1 cellular context compared by ENCODE assay signal in the genomic region with DNA sequence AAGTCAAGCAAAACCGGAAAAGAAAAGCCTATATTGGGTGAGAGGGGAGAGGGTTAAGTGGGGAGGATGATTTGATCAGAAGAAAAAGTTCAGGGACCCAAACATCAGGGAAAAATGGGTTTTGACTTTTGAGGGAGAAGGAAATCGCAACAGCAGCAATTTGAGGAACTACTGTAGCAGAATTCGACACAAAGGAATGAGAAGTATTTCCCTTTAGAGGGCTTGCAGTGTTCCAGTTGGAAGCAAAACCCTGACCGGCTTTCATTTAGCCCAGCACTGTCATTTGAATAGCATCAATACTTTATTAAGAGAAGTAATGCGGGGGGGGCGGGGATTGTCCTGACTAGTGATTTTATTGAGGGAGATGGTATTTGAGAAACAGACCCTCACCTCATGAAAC.
TF ChIP-seq lines count a peak whose summit lies in the region.

No MANE protein-coding gene starts in this region.

TF ChIP-seq in GM23338, 12 proteins besides CTCF, POLR2A, EP300 and RAD21 (continued from another document):
- TF ChIP-seq, protein P1, sequence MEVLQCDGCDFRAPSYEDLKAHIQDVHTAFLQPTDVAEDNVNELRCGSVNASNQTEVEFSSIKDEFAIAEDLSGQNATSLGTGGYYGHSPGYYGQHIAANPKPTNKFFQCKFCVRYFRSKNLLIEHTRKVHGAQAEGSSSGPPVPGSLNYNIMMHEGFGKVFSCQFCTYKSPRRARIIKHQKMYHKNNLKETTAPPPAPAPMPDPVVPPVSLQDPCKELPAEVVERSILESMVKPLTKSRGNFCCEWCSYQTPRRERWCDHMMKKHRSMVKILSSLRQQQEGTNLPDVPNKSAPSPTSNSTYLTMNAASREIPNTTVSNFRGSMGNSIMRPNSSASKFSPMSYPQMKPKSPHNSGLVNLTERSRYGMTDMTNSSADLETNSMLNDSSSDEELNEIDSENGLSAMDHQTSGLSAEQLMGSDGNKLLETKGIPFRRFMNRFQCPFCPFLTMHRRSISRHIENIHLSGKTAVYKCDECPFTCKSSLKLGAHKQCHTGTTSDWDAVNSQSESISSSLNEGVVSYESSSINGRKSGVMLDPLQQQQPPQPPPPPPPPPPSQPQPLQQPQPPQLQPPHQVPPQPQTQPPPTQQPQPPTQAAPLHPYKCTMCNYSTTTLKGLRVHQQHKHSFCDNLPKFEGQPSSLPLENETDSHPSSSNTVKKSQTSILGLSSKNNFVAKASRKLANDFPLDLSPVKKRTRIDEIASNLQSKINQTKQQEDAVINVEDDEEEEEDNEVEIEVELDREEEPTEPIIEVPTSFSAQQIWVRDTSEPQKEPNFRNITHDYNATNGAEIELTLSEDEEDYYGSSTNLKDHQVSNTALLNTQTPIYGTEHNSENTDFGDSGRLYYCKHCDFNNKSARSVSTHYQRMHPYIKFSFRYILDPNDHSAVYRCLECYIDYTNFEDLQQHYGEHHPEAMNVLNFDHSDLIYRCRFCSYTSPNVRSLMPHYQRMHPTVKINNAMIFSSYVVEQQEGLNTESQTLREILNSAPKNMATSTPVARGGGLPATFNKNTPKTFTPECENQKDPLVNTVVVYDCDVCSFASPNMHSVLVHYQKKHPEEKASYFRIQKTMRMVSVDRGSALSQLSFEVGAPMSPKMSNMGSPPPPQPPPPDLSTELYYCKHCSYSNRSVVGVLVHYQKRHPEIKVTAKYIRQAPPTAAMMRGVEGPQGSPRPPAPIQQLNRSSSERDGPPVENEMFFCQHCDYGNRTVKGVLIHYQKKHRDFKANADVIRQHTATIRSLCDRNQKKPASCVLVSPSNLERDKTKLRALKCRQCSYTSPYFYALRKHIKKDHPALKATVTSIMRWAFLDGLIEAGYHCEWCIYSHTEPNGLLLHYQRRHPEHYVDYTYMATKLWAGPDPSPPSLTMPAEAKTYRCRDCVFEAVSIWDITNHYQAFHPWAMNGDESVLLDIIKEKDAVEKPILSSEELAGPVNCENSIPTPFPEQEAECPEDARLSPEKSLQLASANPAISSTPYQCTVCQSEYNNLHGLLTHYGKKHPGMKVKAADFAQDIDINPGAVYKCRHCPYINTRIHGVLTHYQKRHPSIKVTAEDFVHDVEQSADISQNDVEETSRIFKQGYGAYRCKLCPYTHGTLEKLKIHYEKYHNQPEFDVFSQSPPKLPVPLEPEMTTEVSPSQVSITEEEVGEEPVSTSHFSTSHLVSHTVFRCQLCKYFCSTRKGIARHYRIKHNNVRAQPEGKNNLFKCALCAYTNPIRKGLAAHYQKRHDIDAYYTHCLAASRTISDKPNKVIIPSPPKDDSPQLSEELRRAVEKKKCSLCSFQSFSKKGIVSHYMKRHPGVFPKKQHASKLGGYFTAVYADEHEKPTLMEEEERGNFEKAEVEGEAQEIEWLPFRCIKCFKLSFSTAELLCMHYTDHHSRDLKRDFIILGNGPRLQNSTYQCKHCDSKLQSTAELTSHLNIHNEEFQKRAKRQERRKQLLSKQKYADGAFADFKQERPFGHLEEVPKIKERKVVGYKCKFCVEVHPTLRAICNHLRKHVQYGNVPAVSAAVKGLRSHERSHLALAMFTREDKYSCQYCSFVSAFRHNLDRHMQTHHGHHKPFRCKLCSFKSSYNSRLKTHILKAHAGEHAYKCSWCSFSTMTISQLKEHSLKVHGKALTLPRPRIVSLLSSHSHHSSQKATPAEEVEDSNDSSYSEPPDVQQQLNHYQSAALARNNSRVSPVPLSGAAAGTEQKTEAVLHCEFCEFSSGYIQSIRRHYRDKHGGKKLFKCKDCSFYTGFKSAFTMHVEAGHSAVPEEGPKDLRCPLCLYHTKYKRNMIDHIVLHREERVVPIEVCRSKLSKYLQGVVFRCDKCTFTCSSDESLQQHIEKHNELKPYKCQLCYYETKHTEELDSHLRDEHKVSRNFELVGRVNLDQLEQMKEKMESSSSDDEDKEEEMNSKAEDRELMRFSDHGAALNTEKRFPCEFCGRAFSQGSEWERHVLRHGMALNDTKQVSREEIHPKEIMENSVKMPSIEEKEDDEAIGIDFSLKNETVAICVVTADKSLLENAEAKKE (CRISPR knock-in tag; IDR thresholded peaks at IDR 0.05), result no peak
- TF ChIP-seq REST (IDR thresholded peaks at IDR 0.05; ENCODE audit: unreplicated experiment) (no peak), EZH2phosphoT487 (IDR thresholded peaks at IDR 0.05; ENCODE audit: unreplicated experiment) (no peak), ZNF114 (CRISPR knock-in tag; IDR thresholded peaks at IDR 0.05) (no peak)
